18 cellular contexts compared by ENCODE assay signal in genomic region chr3:133963657-133964396, GRCh38.
DNase-seq lines count a peak whose midpoint lies in the region; ATAC-seq and TF ChIP-seq lines count a peak whose summit lies in the region.
"Had no signal": no experiment of that assay in that cellular context is flagged by ENCODE, and none has a peak within 500 bp of the region (broad histone marks: within the 10 kb centered on the region; RNA-seq: fewer than 3 reads in every experiment).

No MANE protein-coding gene starts in this region.

- H3K4me2 ChIP-seq in GM23248 (ENCODE audit: unreplicated experiment) (peak overlapping the region; percentile 54), IMR-90 (ENCODE audit: low read depth, low read length) (no peak overlapping the region)

- no peak overlapping the region for H4K5ac ChIP-seq in IMR-90 (ENCODE audit: low read depth, low read length)

- TF ChIP-seq CTCF in IMR-90 (conservative IDR thresholded peaks at IDR 0.05; ENCODE audit: low read depth, low read length): no peak
- TF ChIP-seq CTCF in gastroesophageal sphincter (IDR thresholded peaks at IDR 0.05): no peak
- no peak for TF ChIP-seq CTCF in osteocyte (IDR thresholded peaks at IDR 0.05)

- ATAC-seq in IMR-90 (ENCODE audit: low read depth) (no peak), gastroesophageal sphincter (peak; percentile 20), sciatic nerve (peak; percentile 70)
- ATAC-seq in stimulated activated naive CD8-positive, alpha-beta T cell treated with anti-CD3 and anti-CD28 coated beads, Interleukin-15, amount 100 ng/mL, for 72 hours: no peak
- no peak for ATAC-seq in activated T-cell treated with anti-CD3 and anti-CD28 coated beads, Interleukin-2, amount 50 U/mL, for 4 hours
- ATAC-seq: CD8-positive, alpha-beta T cell; Panc1 had no signal

- H3K56ac ChIP-seq in IMR-90 (ENCODE audit: extremely low read depth, insufficient read depth, low read length): no peak overlapping the region

- CTCF ChIA-PET in IMR-90 (lab: Yijun Ruan, JAX): interaction anchor here (0.6 kb wide), 1 partner anchor 36 kb away, joined by 3 read pairs; no protein-coding TSS in a partner anchor

- in situ Hi-C loops in GM23248 (cut with MboI): no loop called here
- in situ Hi-C loops in IMR-90 (cut with MboI; ENCODE audit: low sequenced_read_pairs): no loop called here

- DNase-seq in GM23248 (no peak), IMR-90 (no peak), sciatic nerve (ENCODE audit: low spot score) (no peak), osteocyte (ENCODE audit: extremely low spot score, unreplicated experiment) (no peak), dedifferentiated amniotic fluid mesenchymal stem cell (ENCODE audit: extremely low spot score) (no peak)
- DNase-seq in stimulated activated naive CD8-positive, alpha-beta T cell treated with anti-CD3 and anti-CD28 coated beads, Interleukin-15, amount 100 ng/mL, for 72 hours: no peak
- no peak for DNase-seq in activated T-cell treated with anti-CD3 and anti-CD28 coated beads, Interleukin-2, amount 50 U/mL, for 4 hours
- DNase-seq: CD8-positive, alpha-beta T cell; GDM1; NCI-H2227 treated with DMSO at 0.1 percent for 48 hours; NCI-H526 treated with DMSO at 0.1 percent for 48 hours; SIG-M5 had no signal

- no peak overlapping the region for H4K8ac ChIP-seq in IMR-90 (ENCODE audit: low read depth in 2 of 2, low read length in 2 of 2)

- H2BK120ac ChIP-seq in IMR-90 (ENCODE audit: low read depth, low read length): peak overlapping the region; percentile 69

- no peak overlapping the region for H3K27ac ChIP-seq in GM23248
- H3K27ac ChIP-seq in IMR-90 (ENCODE audit: insufficient read depth, low read length): no peak overlapping the region
- no peak overlapping the region for H3K27ac ChIP-seq in gastroesophageal sphincter
- H3K27ac ChIP-seq: C4-2B, SK-N-MC had no signal

- H4K91ac ChIP-seq in IMR-90 (ENCODE audit: insufficient read depth, low read depth, low read length): peak overlapping the region; percentile 70; the same call in 1 of the 2 replicates

- H2AK5ac ChIP-seq in IMR-90 (ENCODE audit: low read depth, low read length): peak overlapping the region; percentile 86

- no peak overlapping the region for H3K27ac Mint-ChIP-seq in stimulated activated naive CD8-positive, alpha-beta T cell treated with anti-CD3 and anti-CD28 coated beads, Interleukin-15, amount 100 ng/mL, for 72 hours
- no peak overlapping the region for H3K27ac Mint-ChIP-seq in osteocyte (ENCODE audit: unreplicated experiment)
- H3K27ac Mint-ChIP-seq: CD8-positive, alpha-beta T cell had no signal

- no peak overlapping the region for H2AK9ac ChIP-seq in IMR-90 (replicated peaks; ENCODE audit: low read depth, low read length, poor library complexity)

- H3K36me3 ChIP-seq in GM23248 (ENCODE audit: low read depth) (no peaks in the 10 kb centered on the region), IMR-90 (ENCODE audit: control insufficient read depth, insufficient read depth, low read length) (no peaks in the 10 kb centered on the region), gastroesophageal sphincter (no peaks in the 10 kb centered on the region)

- no peaks in the 10 kb centered on the region for H3K79me1 ChIP-seq in IMR-90 (ENCODE audit: low read depth in 1 of 2, low read length in 2 of 2)

- peaks cover 0 to 5% of the 10 kb centered on the region in 2 donors for H3K9me3 Mint-ChIP-seq in stimulated activated naive CD8-positive, alpha-beta T cell treated with anti-CD3 and anti-CD28 coated beads, Interleukin-15, amount 100 ng/mL, for 72 hours
- no peaks in the 10 kb centered on the region for H3K9me3 Mint-ChIP-seq in activated T-cell treated with anti-CD3 and anti-CD28 coated beads, Interleukin-2, amount 50 U/mL, for 4 hours
- H3K9me3 Mint-ChIP-seq in osteocyte (ENCODE audit: unreplicated experiment): no peaks in the 10 kb centered on the region
- H3K9me3 Mint-ChIP-seq: CD8-positive, alpha-beta T cell had no signal

- H3K14ac ChIP-seq in IMR-90 (replicated peaks; ENCODE audit: low read depth, low read length): 0 out of 2 replicates have a peak overlapping the region, but pooled peaks have one; percentile 14

- H2BK15ac ChIP-seq in IMR-90 (ENCODE audit: low read depth, low read length): peak overlapping the region; percentile 69

- no peaks in the 10 kb centered on the region for H4K20me1 ChIP-seq in GM23248 (ENCODE audit: insufficient read depth)
- H4K20me1 ChIP-seq in IMR-90 (ENCODE audit: insufficient read depth, low read length): no peaks in the 10 kb centered on the region

- H3K79me2 ChIP-seq in GM23248 (ENCODE audit: insufficient read depth): no peaks in the 10 kb centered on the region

- no TSS peak for BruUV-seq in IMR-90 (replicated peaks; lab: Mats Ljungman, UMichigan)

- H3K4me1 ChIP-seq in GM23248 (ENCODE audit: insufficient read depth) (peaks cover 32% of the 10 kb centered on the region), IMR-90 (ENCODE audit: control insufficient read depth, insufficient read depth, low read length) (peaks cover 9% of the 10 kb centered on the region), gastroesophageal sphincter (no peaks in the 10 kb centered on the region)
- H3K4me1 ChIP-seq: Caco-2 had no signal

- TF ChIP-seq POLR2A in IMR-90 (IDR thresholded peaks at IDR 0.05; ENCODE audit: low read depth, low read length): no peak
- TF ChIP-seq POLR2A in gastroesophageal sphincter (IDR thresholded peaks at IDR 0.05): no peak

- no peaks in the 10 kb centered on the region for H3K27me3 ChIP-seq in GM23248 (replicated peaks; ENCODE audit: insufficient read depth)
- no peaks in the 10 kb centered on the region for H3K27me3 ChIP-seq in IMR-90 (ENCODE audit: control insufficient read depth, insufficient read depth, low read length)
- H3K27me3 ChIP-seq in gastroesophageal sphincter: no peaks in the 10 kb centered on the region

- no peaks in the 10 kb centered on the region for H3K4me1 Mint-ChIP-seq in stimulated activated naive CD8-positive, alpha-beta T cell treated with anti-CD3 and anti-CD28 coated beads, Interleukin-15, amount 100 ng/mL, for 72 hours
- no peaks in the 10 kb centered on the region for H3K4me1 Mint-ChIP-seq in activated T-cell treated with anti-CD3 and anti-CD28 coated beads, Interleukin-2, amount 50 U/mL, for 4 hours (ENCODE audit: low read depth)
- H3K4me1 Mint-ChIP-seq in osteocyte (ENCODE audit: unreplicated experiment): peaks cover 17% of the 10 kb centered on the region

- no peak overlapping the region for H3K18ac ChIP-seq in IMR-90 (ENCODE audit: low read depth, low read length)

- no peak overlapping the region for H2AFZ ChIP-seq in GM23248
- peak overlapping the region; percentile 24 for H2AFZ ChIP-seq in IMR-90 (replicated peaks; ENCODE audit: low read length, poor library complexity)

- dilution Hi-C loops in IMR-90 (cut with HindIII; ENCODE audit: low sequenced_read_pairs, unreplicated experiment): no loop called here

- no peaks in the 10 kb centered on the region for H3K27me3 Mint-ChIP-seq in stimulated activated naive CD8-positive, alpha-beta T cell treated with anti-CD3 and anti-CD28 coated beads, Interleukin-15, amount 100 ng/mL, for 72 hours
- peaks cover 5% of the 10 kb centered on the region for H3K27me3 Mint-ChIP-seq in activated T-cell treated with anti-CD3 and anti-CD28 coated beads, Interleukin-2, amount 50 U/mL, for 4 hours (ENCODE audit: low read depth)
- H3K27me3 Mint-ChIP-seq in osteocyte (ENCODE audit: unreplicated experiment): no peaks in the 10 kb centered on the region

- H3F3A ChIP-seq in GM23248 (ENCODE audit: insufficient read depth): no peaks in the 10 kb centered on the region; the same call in none of the 2 replicates

- peak overlapping the region; percentile 55 for H2BK20ac ChIP-seq in IMR-90 (ENCODE audit: low read depth, low read length)

- no peak for TF ChIP-seq EP300 in gastroesophageal sphincter (IDR thresholded peaks at IDR 0.05)

- H3K9me3 ChIP-seq in GM23248 (ENCODE audit: low read depth) (no peaks in the 10 kb centered on the region), IMR-90 (ENCODE audit: control insufficient read depth, insufficient read depth, low read length) (no peaks in the 10 kb centered on the region), gastroesophageal sphincter (no peaks in the 10 kb centered on the region)
- H3K9me3 ChIP-seq: Caco-2 had no signal

- H3K4ac ChIP-seq in IMR-90 (ENCODE audit: low read depth, low read length): 0 out of 2 replicates have a peak overlapping the region, but pooled peaks have one; percentile 8

- intact Hi-C loops in IMR-90 (cut with micrococcal nuclease): no loop called here
- intact Hi-C loops in sciatic nerve (cut with DNase I): no loop called here

- peak overlapping the region; percentile 81 for H3K23ac ChIP-seq in IMR-90 (ENCODE audit: low read depth, low read length)

- peaks cover 11% of the 10 kb centered on the region; the same call in 1 of the 2 replicates for H3K9me1 ChIP-seq in IMR-90 (ENCODE audit: insufficient read depth, low read length)

- POLR2A ChIA-PET in IMR-90 (lab: Charles Lee; ENCODE audit: unreplicated experiment): interaction anchor here (0.5 kb wide), 1 partner anchor 232 kb away, joined by 3 read pairs; no protein-coding TSS in a partner anchor

- no peak overlapping the region for H3K4me3 Mint-ChIP-seq in stimulated activated naive CD8-positive, alpha-beta T cell treated with anti-CD3 and anti-CD28 coated beads, Interleukin-15, amount 100 ng/mL, for 72 hours
- no peak overlapping the region for H3K4me3 Mint-ChIP-seq in activated T-cell treated with anti-CD3 and anti-CD28 coated beads, Interleukin-2, amount 50 U/mL, for 4 hours
- H3K4me3 Mint-ChIP-seq in osteocyte (ENCODE audit: unreplicated experiment): no peak overlapping the region
- H3K4me3 Mint-ChIP-seq: CD8-positive, alpha-beta T cell had no signal

- H3K9ac ChIP-seq in GM23248: no peak overlapping the region
- no peak overlapping the region for H3K9ac ChIP-seq in IMR-90 (ENCODE audit: low read depth, low read length)

- TF ChIP-seq RAD21 in IMR-90 (IDR thresholded peaks at IDR 0.05; ENCODE audit: low read length): no peak

- no peaks in the 10 kb centered on the region for H3K9me2 ChIP-seq in GM23248 (ENCODE audit: insufficient read depth)

- no peaks in the 10 kb centered on the region for H3K36me3 Mint-ChIP-seq in activated T-cell treated with anti-CD3 and anti-CD28 coated beads, Interleukin-2, amount 50 U/mL, for 4 hours (ENCODE audit: insufficient read depth)
- H3K36me3 Mint-ChIP-seq in osteocyte (ENCODE audit: unreplicated experiment): peaks cover 2% of the 10 kb centered on the region
- H3K36me3 Mint-ChIP-seq: CD8-positive, alpha-beta T cell had no signal

- H3K4me3 ChIP-seq in GM23248: no peak overlapping the region
- no peak overlapping the region for H3K4me3 ChIP-seq in IMR-90 (ENCODE audit: insufficient read depth, low read depth, low read length)
- H3K4me3 ChIP-seq in gastroesophageal sphincter: no peak overlapping the region
- H3K4me3 ChIP-seq: GM12878, SK-N-MC had no signal

- 70 to 71% methylated on average over 7 of the region's 7 CpGs for WGBS in GM23248 (ENCODE audit: low coverage in 1 of 2, low lambda C conversion rate in 2 of 2, missing lambda C conversion rate in 2 of 2), 2 experiments
- no CpG with 5 or more reads among the region's 7 CpGs for WGBS in IMR-90 (ENCODE audit: extremely low coverage in 2 of 2, insufficient read length in 1 of 2), 2 experiments
- WGBS in gastroesophageal sphincter (ENCODE audit: low coverage in 1 of 2), 2 donors: 83 to 96% methylated on average over 4 to 7 of the region's 7 CpGs

- H2BK5ac ChIP-seq in IMR-90 (ENCODE audit: low read depth, low read length, poor library complexity, severe bottlenecking): no peak overlapping the region

TF ChIP-seq in IMR-90, 13 proteins besides CTCF, POLR2A, EP300 and RAD21 (continues in another document):
- TF ChIP-seq FOS (IDR thresholded peaks at IDR 0.05; ENCODE audit: low read depth, low read length): no peak

Comparison
In these comparisons a context has a peak if more than half of its experiments do, and no peak if none do; other contexts are left out.
1. ATAC-seq: peak in gastroesophageal sphincter (single experiment) and sciatic nerve (single experiment); none in IMR-90 (single experiment), stimulated activated naive CD8-positive, alpha-beta T cell treated with anti-CD3 and anti-CD28 coated beads, Interleukin-15, amount 100 ng/mL, for 72 hours (single experiment) and activated T-cell treated with anti-CD3 and anti-CD28 coated beads, Interleukin-2, amount 50 U/mL, for 4 hours (0 of 2).